In genomic region chr17:65739026-65739425, GRCh38 we compare ENCODE assay signal across 10 cellular contexts.
"Had no signal": no experiment of that assay in that cellular context is flagged by ENCODE, and none has a peak within 500 bp of the region (broad histone marks: within the 10 kb centered on the region; RNA-seq: fewer than 3 reads in every experiment).

No MANE protein-coding gene starts in this region.

- H3K4me1 ChIP-seq: HAP-1 had no signal

- H3K4me3 Mint-ChIP-seq: H9, HFFc6 had no signal

- FAIRE-seq: H1, H54 had no signal

- H3K36me3 ChIP-seq: HAP-1 had no signal

- H3K4me3 ChIP-seq: GM23248, HAP-1 had no signal

- H3K9me3 ChIP-seq: HAP-1 had no signal

- H3K9me3 Mint-ChIP-seq: HFFc6 had no signal

- DNase-seq: GM23248, GOT3, H7, H9, HCEC 1CT, HFFc6 had no signal

- H2AFZ ChIP-seq: GM23248 had no signal

- H3K27ac Mint-ChIP-seq: H9, HFFc6 had no signal

- H3K27ac ChIP-seq: GM23248 had no signal

- ATAC-seq: HCT116 had no signal

- H3K9ac ChIP-seq: GM23248 had no signal
